ENCODE assay signal across 9 cellular contexts in genomic region chrX:24081661-24082154, GRCh38. TPM values are rescaled to one million over a fixed set of nuclear protein-coding genes. Genes with fewer than 3 reads are reported as not detected.
A peak's percentile ranks its signal among the peaks of the same experiment; 100 is the strongest.
DNase-seq lines count a peak whose midpoint lies in the region; ATAC-seq, FAIRE-seq and TF ChIP-seq lines count a peak whose summit lies in the region.
"Had no signal": no experiment of that assay in that cellular context is flagged by ENCODE, and none has a peak within 500 bp of the region (broad histone marks: within the 10 kb centered on the region; RNA-seq: fewer than 3 reads in every experiment).

No MANE protein-coding gene starts in this region.

- in situ Hi-C loops in GM13977 (cut with MboI; ENCODE audit: low pct_unique_long_range_greater_than_20kb, low sequenced_read_pairs, unreplicated experiment): loop anchor here (25.0 kb wide), 1 partner anchor 156 kb away; no protein-coding TSS in a partner anchor

- ATAC-seq in GM19467 (IDR thresholded peaks at IDR 0.05; ENCODE audit: unreplicated experiment): no peak

- H3K9me2 ChIP-seq in Karpas-422 (replicated peaks; ENCODE audit: insufficient read depth, low read length): no peaks in the 10 kb centered on the region
- no peaks in the 10 kb centered on the region for H3K9me2 ChIP-seq in SU-DHL-6 (replicated peaks; ENCODE audit: insufficient read depth, low read length)

- no peaks in the 10 kb centered on the region for H3K9me1 ChIP-seq in keratinocyte (ENCODE audit: control insufficient read depth, extremely low read depth, insufficient read depth, low read length)

- peaks cover 17% of the 10 kb centered on the region for H3K4me1 ChIP-seq in Karpas-422 (ENCODE audit: low read length)
- H3K4me1 ChIP-seq in astrocyte (ENCODE audit: insufficient read depth, low read length): no peaks in the 10 kb centered on the region
- no peaks in the 10 kb centered on the region for H3K4me1 ChIP-seq in keratinocyte (ENCODE audit: control insufficient read depth, extremely low read depth, insufficient read depth, low read length)

- peak; percentile 50 for TF ChIP-seq CTCF in AG04450 (IDR thresholded peaks at IDR 0.05; ENCODE audit: low read depth, low read length)
- TF ChIP-seq CTCF in GM13977 (IDR thresholded peaks at IDR 0.05; ENCODE audit: extremely low read depth, insufficient read depth, missing control alignments): peak; percentile 67
- TF ChIP-seq CTCF in SU-DHL-6 (IDR thresholded peaks at IDR 0.05; ENCODE audit: insufficient read depth, low read length, poor library complexity, severe bottlenecking): peak; percentile 52
- peak; percentile 32 for TF ChIP-seq CTCF in astrocyte (IDR thresholded peaks at IDR 0.05; ENCODE audit: insufficient read depth, low read depth, low read length)
- peak; percentile 33 to 67 (median 54) for TF ChIP-seq CTCF in keratinocyte (optimal IDR thresholded peaks at IDR 0.05 in 1 of 3, IDR thresholded peaks at IDR 0.05 in 1 of 3, conservative IDR thresholded peaks at IDR 0.05 in 1 of 3; ENCODE audit: extremely low read depth in 1 of 3, insufficient read depth in 2 of 3, low read length in 3 of 3)

- POLR2A ChIA-PET in AG04450 (lab: Yijun Ruan, JAX): interaction anchor here (0.7 kb wide), 1 partner anchor 97 kb away, joined by 7 read pairs; no protein-coding TSS in a partner anchor

- H3F3A ChIP-seq in SU-DHL-6 (ENCODE audit: insufficient read depth): peaks cover 21% of the 10 kb centered on the region

- H3K4me3 ChIP-seq in AG04450 (ENCODE audit: low read depth, low read length) (no peak overlapping the region), Karpas-422 (ENCODE audit: low read length) (no peak overlapping the region), SU-DHL-6 (ENCODE audit: insufficient read depth, low read length, poor library complexity, severe bottlenecking) (no peak overlapping the region), astrocyte (ENCODE audit: insufficient read depth, low read depth, low read length) (no peak overlapping the region), keratinocyte (ENCODE audit: control insufficient read depth in 2 of 3, extremely low read depth in 1 of 3, insufficient read depth in 2 of 3, low read depth in 1 of 3, low read length in 3 of 3) (peak overlapping the region in 1 of 3 experiments; percentile 22)

- H3K36me3 Mint-ChIP-seq in astrocyte (ENCODE audit: low read depth, unreplicated experiment): peaks cover 3% of the 10 kb centered on the region

- H3K9ac ChIP-seq in Karpas-422 (ENCODE audit: low read length) (no peak overlapping the region), SU-DHL-6 (ENCODE audit: low read length) (no peak overlapping the region), astrocyte (ENCODE audit: low read length) (no peak overlapping the region), keratinocyte (ENCODE audit: control insufficient read depth, extremely low read depth, insufficient read depth, low read length) (no peak overlapping the region)

- dilution Hi-C loops in keratinocyte (cut with MboI; ENCODE audit: extremely low pct_ligation_motif_present, low sequenced_read_pairs): no loop called here

- no peaks in the 10 kb centered on the region for H3K9me3 Mint-ChIP-seq in astrocyte (ENCODE audit: unreplicated experiment)

- H3K36me3 ChIP-seq in Karpas-422 (ENCODE audit: insufficient read depth, low read length): no peaks in the 10 kb centered on the region; the same call in 1 of the 2 replicates
- H3K36me3 ChIP-seq in SU-DHL-6 (ENCODE audit: low read length): no peaks in the 10 kb centered on the region
- peaks cover 7% of the 10 kb centered on the region for H3K36me3 ChIP-seq in astrocyte (ENCODE audit: insufficient read depth, low read length)
- peaks cover 0 to 8% of the 10 kb centered on the region in 2 experiments for H3K36me3 ChIP-seq in keratinocyte (ENCODE audit: control insufficient read depth in 2 of 2, extremely low read depth in 1 of 2, insufficient read depth in 2 of 2, low read length in 2 of 2)

- H3K9me3 ChIP-seq in AG04450 (ENCODE audit: control insufficient read depth, insufficient read depth, low read length) (no peaks in the 10 kb centered on the region), Karpas-422 (ENCODE audit: low read length) (no peaks in the 10 kb centered on the region), SU-DHL-6 (ENCODE audit: insufficient read depth, low read length) (no peaks in the 10 kb centered on the region), astrocyte (ENCODE audit: insufficient read depth, low read depth, low read length) (no peaks in the 10 kb centered on the region), keratinocyte (ENCODE audit: control insufficient read depth, low read depth, low read length) (no peaks in the 10 kb centered on the region)
- H3K9me3 ChIP-seq: neutrophil had no signal

- CTCF ChIA-PET in AG04450 (lab: Charles Lee): interaction anchor here (0.6 to 1.6 kb wide), 6 partner anchors 16 to 178 kb away, joined by 3 to 13 read pairs (median 3); no protein-coding TSS in a partner anchor

- no peak overlapping the region for H2AFZ ChIP-seq in Karpas-422 (ENCODE audit: low read length)
- no peak overlapping the region for H2AFZ ChIP-seq in SU-DHL-6 (ENCODE audit: low read depth, low read length, severe bottlenecking)
- no peak overlapping the region for H2AFZ ChIP-seq in astrocyte (ENCODE audit: low read depth, low read length)
- H2AFZ ChIP-seq in keratinocyte (ENCODE audit: control insufficient read depth, low read length): no peak overlapping the region

- H3K27ac ChIP-seq in AG04450 (ENCODE audit: low read depth, low read length) (no peak overlapping the region), Karpas-422 (ENCODE audit: low read length) (no peak overlapping the region), SU-DHL-6 (ENCODE audit: low read depth, low read length) (no peak overlapping the region), astrocyte (ENCODE audit: low read depth, low read length) (no peak overlapping the region), keratinocyte (ENCODE audit: control insufficient read depth, insufficient read depth, low read length) (no peak overlapping the region)
- H3K27ac ChIP-seq: neutrophil had no signal

- no peak overlapping the region for H3K27ac Mint-ChIP-seq in astrocyte (ENCODE audit: unreplicated experiment)

- peaks cover 8% of the 10 kb centered on the region for H3K4me1 Mint-ChIP-seq in astrocyte (ENCODE audit: low read depth, unreplicated experiment)

- no peaks in the 10 kb centered on the region for H3K79me2 ChIP-seq in Karpas-422 (ENCODE audit: low read length)
- H3K79me2 ChIP-seq in SU-DHL-6 (ENCODE audit: insufficient read depth, low read length): no peaks in the 10 kb centered on the region
- H3K79me2 ChIP-seq in astrocyte (ENCODE audit: insufficient read depth, low read length): no peaks in the 10 kb centered on the region
- H3K79me2 ChIP-seq in keratinocyte (ENCODE audit: control insufficient read depth, insufficient read depth, low read length): no peaks in the 10 kb centered on the region

- FAIRE-seq in astrocyte (lab: Jason Lieb, UNC) (peak; percentile 32), keratinocyte (lab: Jason Lieb, UNC) (no peak)

- H3K27me3 Mint-ChIP-seq in astrocyte (ENCODE audit: low read depth, unreplicated experiment): no peaks in the 10 kb centered on the region

- H4K20me1 ChIP-seq in Karpas-422 (ENCODE audit: insufficient read depth, low read depth, low read length) (no peaks in the 10 kb centered on the region), SU-DHL-6 (ENCODE audit: low read depth, low read length) (no peaks in the 10 kb centered on the region), astrocyte (ENCODE audit: insufficient read depth, low read length) (no peaks in the 10 kb centered on the region), keratinocyte (ENCODE audit: control insufficient read depth, extremely low read depth, insufficient read depth, low read length) (no peaks in the 10 kb centered on the region)

- H3K4me2 ChIP-seq in Karpas-422 (ENCODE audit: low read depth, low read length, poor library complexity, severe bottlenecking) (peak overlapping the region; percentile 49), SU-DHL-6 (ENCODE audit: low read depth, low read length, poor library complexity, severe bottlenecking) (peak overlapping the region; percentile 30), astrocyte (ENCODE audit: low read length) (peak overlapping the region; percentile 63), keratinocyte (ENCODE audit: control insufficient read depth, extremely low read depth, insufficient read depth, low read depth, low read length) (peak overlapping the region; percentile 27)

- DNase-seq in AG04450 (ENCODE audit: low read depth, low spot score) (no peak), GM13977 (ENCODE audit: low spot score) (no peak), Karpas-422 (peak; percentile 86), astrocyte (ENCODE audit: low read depth) (peak; percentile 27), keratinocyte (ENCODE audit: low read depth, low spot score) (no peak)
- peak; percentile 25 to 35 for DNase-seq in stimulated activated CD4-positive, alpha-beta T cell treated with anti-CD3 and anti-CD28 coated beads, Interleukin-4, amount 100 ng/mL, for 4 hours

- H3K27me3 ChIP-seq in AG04450 (ENCODE audit: control insufficient read depth, insufficient read depth, low read length) (no peaks in the 10 kb centered on the region), Karpas-422 (ENCODE audit: low read length) (no peaks in the 10 kb centered on the region), SU-DHL-6 (ENCODE audit: low read length) (no peaks in the 10 kb centered on the region), astrocyte (ENCODE audit: insufficient read depth, low read length) (no peaks in the 10 kb centered on the region), keratinocyte (ENCODE audit: control insufficient read depth, extremely low read depth, insufficient read depth, low read length) (no peaks in the 10 kb centered on the region)
- H3K27me3 ChIP-seq: neutrophil had no signal

- H3K4me3 Mint-ChIP-seq in astrocyte (ENCODE audit: unreplicated experiment): no peak overlapping the region

RNA-seq across cellular contexts. Expression of gene EIF2S3, which starts 27.0 kb away (rescaled TPM):
- polyA plus RNA-seq in AG04450 (2011; rRNA removed): 117 and 139 TPM in 2 replicates
- 291 and 332 TPM in 2 replicates for polyA minus RNA-seq in AG04450 (2011; rRNA and poly(A)+ RNA removed)
- 160 and 198 TPM in 2 replicates for total RNA-seq in Karpas-422 (2014; rRNA removed; shearing (Covaris generic); ENCODE audit: low replicate concordance)
- total RNA-seq in astrocyte: 203 and 216 TPM in 2 replicates
- 96.7 to 127 TPM (median 112 TPM) in 3 replicates for polyA plus RNA-seq in keratinocyte
- 157 TPM for polyA plus RNA-seq in keratinocyte (2011; ENCODE audit: low read depth)
- polyA plus RNA-seq in keratinocyte (2011; cell fraction: cytosol; rRNA removed): 92.3 and 153 TPM in 2 replicates
- 225 and 267 TPM in 2 replicates for polyA plus RNA-seq in keratinocyte (2011; cell fraction: nucleus; rRNA removed)
- 121 and 190 TPM in 2 replicates for polyA plus RNA-seq in keratinocyte (2012; ENCODE audit: low replicate concordance)
- polyA minus RNA-seq in keratinocyte: 100 to 182 TPM (median 130 TPM) in 3 replicates
- 221 TPM for polyA minus RNA-seq in keratinocyte (2011; cell fraction: cytosol; rRNA and poly(A)+ RNA removed)
- 54.9 and 115 TPM in 2 replicates for polyA minus RNA-seq in keratinocyte (2011; cell fraction: nucleus; rRNA and poly(A)+ RNA removed)

RNA-seq across cellular contexts. Expression of gene KLHL15, which starts 54.7 kb away (rescaled TPM):
- 4.0 and 6.2 TPM in 2 replicates for polyA plus RNA-seq in AG04450 (2011; rRNA removed)
- 5.8 and 10.1 TPM in 2 replicates for polyA minus RNA-seq in AG04450 (2011; rRNA and poly(A)+ RNA removed)
- total RNA-seq in Karpas-422 (2014; rRNA removed; shearing (Covaris generic); ENCODE audit: low replicate concordance): 12.7 and 23.7 TPM in 2 replicates
- total RNA-seq in astrocyte: 6.5 and 7.5 TPM in 2 replicates
- 1.9 to 3.4 TPM (median 2.2 TPM) in 3 replicates for polyA plus RNA-seq in keratinocyte
- 0.91 TPM for polyA plus RNA-seq in keratinocyte (2011; ENCODE audit: low read depth)
- polyA plus RNA-seq in keratinocyte (2011; cell fraction: cytosol; rRNA removed): 0.90 and 1.5 TPM in 2 replicates
- polyA plus RNA-seq in keratinocyte (2011; cell fraction: nucleus; rRNA removed): 2.3 and 3.4 TPM in 2 replicates
- polyA plus RNA-seq in keratinocyte (2012; ENCODE audit: low replicate concordance): 1.6 TPM in 2 replicates
- 1.0 to 6.3 TPM (median 2.5 TPM) in 3 replicates for polyA minus RNA-seq in keratinocyte
- polyA minus RNA-seq in keratinocyte (2011; cell fraction: cytosol; rRNA and poly(A)+ RNA removed): 2.5 TPM
- polyA minus RNA-seq in keratinocyte (2011; cell fraction: nucleus; rRNA and poly(A)+ RNA removed): 3.8 and 5.9 TPM in 2 replicates

Comparison
In these comparisons a context has a peak if more than half of its experiments do, and no peak if none do; other contexts are left out.
1. DNase-seq: peak in Karpas-422 (single experiment), astrocyte (single experiment) and stimulated activated CD4-positive, alpha-beta T cell treated with anti-CD3 and anti-CD28 coated beads, Interleukin-4, amount 100 ng/mL, for 4 hours (2 of 2); none in AG04450 (single experiment), GM13977 (single experiment) and keratinocyte (single experiment).
2. Peak in every context shown above with its lines, with median percentiles within 50 percentile points of each other: CTCF ChIP-seq and H3K4me2 ChIP-seq.